ENCODE assay signal across 1 cellular context in the genomic region with DNA sequence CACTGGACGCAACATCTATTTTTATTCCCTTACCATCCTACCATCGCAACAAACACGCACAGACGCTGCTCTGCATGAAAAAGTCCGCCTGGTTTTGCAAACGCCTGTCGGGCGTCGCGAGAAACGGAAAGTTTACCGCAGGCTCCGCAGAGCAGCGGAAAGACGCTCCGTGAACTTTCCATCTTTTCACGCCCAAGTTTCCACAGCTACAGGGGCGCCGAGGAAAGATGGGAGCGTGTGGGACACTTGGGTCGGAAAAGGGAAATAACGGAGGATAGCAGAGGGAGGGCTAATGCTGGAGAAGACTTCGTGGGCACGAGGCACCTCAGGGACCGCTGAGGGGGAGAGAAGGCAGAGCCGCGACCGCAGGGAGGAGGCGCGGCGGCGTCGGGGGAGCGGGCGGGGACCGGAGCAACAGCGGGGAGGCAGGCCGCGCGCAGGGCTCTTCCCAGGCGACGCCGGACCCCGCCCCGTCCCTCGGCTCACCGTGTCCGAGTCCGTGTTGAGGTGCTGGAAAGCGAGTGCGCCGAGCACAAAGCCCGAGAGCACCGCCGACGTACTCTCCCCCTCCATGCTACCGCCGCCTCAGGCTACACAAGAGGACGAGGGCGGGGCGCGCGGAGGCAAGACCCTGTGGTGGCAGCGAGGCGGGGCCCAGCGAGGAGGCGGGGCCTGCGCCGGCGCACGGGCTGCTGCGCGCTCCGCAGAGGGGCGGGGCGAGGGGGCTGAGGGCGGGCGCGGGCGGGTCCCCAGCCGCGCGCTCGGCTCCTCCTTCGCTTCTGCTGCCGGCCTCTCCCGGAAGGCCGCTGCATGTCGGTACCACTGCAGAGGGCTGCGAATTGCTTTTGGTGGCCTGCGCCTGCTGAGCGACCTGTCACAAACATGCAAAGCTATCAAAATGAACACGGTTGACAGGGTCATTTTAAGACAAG.
TF ChIP-seq lines count a peak whose summit lies in the region.

A gene (minus strand): TSS at position 601 of the 932 bp plus-strand sequence. CDS start 28 bp downstream, at position 573.

TF ChIP-seq in HepG2, 621 proteins besides CTCF, POLR2A, EP300 and RAD21 (continued from another document and continues in another):
- TF ChIP-seq NFYC (CRISPR knock-in tag; IDR thresholded peaks at IDR 0.05) (peak; percentile 29; the same call in 1 of the 2 replicates), SP2 (CRISPR knock-in tag; IDR thresholded peaks at IDR 0.05) (peak; percentile 27; the same call in 1 of the 2 replicates), JARID2 (CRISPR knock-in tag; IDR thresholded peaks at IDR 0.05; ENCODE audit: insufficient replicate concordance) (no peak), GABPB1 (CRISPR knock-in tag; IDR thresholded peaks at IDR 0.05) (peak; percentile 83), MXI1 (IDR thresholded peaks at IDR 0.05; ENCODE audit: borderline replicate concordance, low read depth, low read length) (peak; percentile 59; the same call in 1 of the 3 replicates), KDM5A (IDR thresholded peaks at IDR 0.05; ENCODE audit: borderline replicate concordance, low read length) (peak; percentile 68), IRX3 (CRISPR knock-in tag; IDR thresholded peaks at IDR 0.05; ENCODE audit: borderline replicate concordance, low read depth) (peak; percentile 76; the same call in 1 of the 2 replicates), MBD4 (IDR thresholded peaks at IDR 0.05; ENCODE audit: borderline replicate concordance, low read length) (no peak), TAF1 (CRISPR knock-in tag; IDR thresholded peaks at IDR 0.05) (peak; percentile 83), PHF8 (CRISPR knock-in tag; IDR thresholded peaks at IDR 0.05) (peak; percentile 79), HOXA9 (CRISPR knock-in tag; IDR thresholded peaks at IDR 0.05; ENCODE audit: borderline replicate concordance) (peak; percentile 58), CBX1 (IDR thresholded peaks at IDR 0.05; ENCODE audit: low read depth) (no peak), ZNF83 (CRISPR knock-in tag; IDR thresholded peaks at IDR 0.05; ENCODE audit: borderline replicate concordance) (peak; percentile 72; the same call in 1 of the 2 replicates), THAP11 (CRISPR knock-in tag; IDR thresholded peaks at IDR 0.05) (peak; percentile 80), ZNF773 (CRISPR knock-in tag; IDR thresholded peaks at IDR 0.05; ENCODE audit: borderline replicate concordance) (no peak), KDM3A (CRISPR knock-in tag; IDR thresholded peaks at IDR 0.05; ENCODE audit: low read depth) (no peak; the same call in 1 of the 2 replicates), FLYWCH1 (CRISPR knock-in tag; IDR thresholded peaks at IDR 0.05) (no peak), ZNF274 (CRISPR knock-in tag; IDR thresholded peaks at IDR 0.05) (peak; percentile 90), ZSCAN30 (CRISPR knock-in tag; IDR thresholded peaks at IDR 0.05) (no peak), ZNF138 (CRISPR knock-in tag; IDR thresholded peaks at IDR 0.05; ENCODE audit: low read depth) (peak; percentile 60), ZNF781 (CRISPR knock-in tag; IDR thresholded peaks at IDR 0.05; ENCODE audit: borderline replicate concordance, not compliant biosample characterization) (peak; percentile 67), ELF4 (CRISPR knock-in tag; IDR thresholded peaks at IDR 0.05; ENCODE audit: borderline replicate concordance) (no peak), ZNF180 (CRISPR knock-in tag; IDR thresholded peaks at IDR 0.05; ENCODE audit: borderline replicate concordance, low read depth) (no peak), SOX5 (CRISPR knock-in tag; IDR thresholded peaks at IDR 0.05; ENCODE audit: borderline replicate concordance) (peak; percentile 9; the same call in 1 of the 2 replicates)
- TF ChIP-seq, protein P1, sequence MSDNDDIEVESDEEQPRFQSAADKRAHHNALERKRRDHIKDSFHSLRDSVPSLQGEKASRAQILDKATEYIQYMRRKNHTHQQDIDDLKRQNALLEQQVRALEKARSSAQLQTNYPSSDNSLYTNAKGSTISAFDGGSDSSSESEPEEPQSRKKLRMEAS (IDR thresholded peaks at IDR 0.05), result peak; percentile 89
- TF ChIP-seq, protein P2, sequence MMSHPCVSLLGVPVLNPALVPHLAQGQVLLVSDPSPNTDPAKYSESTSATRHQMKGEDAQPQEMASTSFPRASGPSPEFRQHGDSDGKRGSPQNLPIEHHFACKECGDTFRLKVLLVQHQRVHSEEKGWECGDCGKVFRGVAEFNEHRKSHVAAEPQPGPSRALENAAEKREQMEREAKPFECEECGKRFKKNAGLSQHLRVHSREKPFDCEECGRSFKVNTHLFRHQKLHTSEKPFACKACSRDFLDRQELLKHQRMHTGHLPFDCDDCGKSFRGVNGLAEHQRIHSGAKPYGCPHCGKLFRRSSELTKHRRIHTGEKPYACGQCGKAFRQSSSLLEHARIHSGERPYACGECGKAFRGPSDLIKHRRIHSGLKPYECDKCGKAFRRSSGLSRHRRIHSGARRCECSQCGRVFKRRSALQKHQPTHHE (CRISPR knock-in tag; IDR thresholded peaks at IDR 0.05; ENCODE audit: borderline replicate concordance), result peak; percentile 80; the same call in 1 of the 2 replicates
- TF ChIP-seq, protein P3, sequence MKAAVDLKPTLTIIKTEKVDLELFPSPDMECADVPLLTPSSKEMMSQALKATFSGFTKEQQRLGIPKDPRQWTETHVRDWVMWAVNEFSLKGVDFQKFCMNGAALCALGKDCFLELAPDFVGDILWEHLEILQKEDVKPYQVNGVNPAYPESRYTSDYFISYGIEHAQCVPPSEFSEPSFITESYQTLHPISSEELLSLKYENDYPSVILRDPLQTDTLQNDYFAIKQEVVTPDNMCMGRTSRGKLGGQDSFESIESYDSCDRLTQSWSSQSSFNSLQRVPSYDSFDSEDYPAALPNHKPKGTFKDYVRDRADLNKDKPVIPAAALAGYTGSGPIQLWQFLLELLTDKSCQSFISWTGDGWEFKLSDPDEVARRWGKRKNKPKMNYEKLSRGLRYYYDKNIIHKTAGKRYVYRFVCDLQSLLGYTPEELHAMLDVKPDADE (CRISPR knock-in tag; IDR thresholded peaks at IDR 0.05), result 0 out of 2 replicates have a peak, but pooled peaks have one; percentile 60
- TF ChIP-seq, protein P4, sequence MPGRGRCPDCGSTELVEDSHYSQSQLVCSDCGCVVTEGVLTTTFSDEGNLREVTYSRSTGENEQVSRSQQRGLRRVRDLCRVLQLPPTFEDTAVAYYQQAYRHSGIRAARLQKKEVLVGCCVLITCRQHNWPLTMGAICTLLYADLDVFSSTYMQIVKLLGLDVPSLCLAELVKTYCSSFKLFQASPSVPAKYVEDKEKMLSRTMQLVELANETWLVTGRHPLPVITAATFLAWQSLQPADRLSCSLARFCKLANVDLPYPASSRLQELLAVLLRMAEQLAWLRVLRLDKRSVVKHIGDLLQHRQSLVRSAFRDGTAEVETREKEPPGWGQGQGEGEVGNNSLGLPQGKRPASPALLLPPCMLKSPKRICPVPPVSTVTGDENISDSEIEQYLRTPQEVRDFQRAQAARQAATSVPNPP (CRISPR knock-in tag; IDR thresholded peaks at IDR 0.05), result peak; percentile 91
- TF ChIP-seq, protein P5, sequence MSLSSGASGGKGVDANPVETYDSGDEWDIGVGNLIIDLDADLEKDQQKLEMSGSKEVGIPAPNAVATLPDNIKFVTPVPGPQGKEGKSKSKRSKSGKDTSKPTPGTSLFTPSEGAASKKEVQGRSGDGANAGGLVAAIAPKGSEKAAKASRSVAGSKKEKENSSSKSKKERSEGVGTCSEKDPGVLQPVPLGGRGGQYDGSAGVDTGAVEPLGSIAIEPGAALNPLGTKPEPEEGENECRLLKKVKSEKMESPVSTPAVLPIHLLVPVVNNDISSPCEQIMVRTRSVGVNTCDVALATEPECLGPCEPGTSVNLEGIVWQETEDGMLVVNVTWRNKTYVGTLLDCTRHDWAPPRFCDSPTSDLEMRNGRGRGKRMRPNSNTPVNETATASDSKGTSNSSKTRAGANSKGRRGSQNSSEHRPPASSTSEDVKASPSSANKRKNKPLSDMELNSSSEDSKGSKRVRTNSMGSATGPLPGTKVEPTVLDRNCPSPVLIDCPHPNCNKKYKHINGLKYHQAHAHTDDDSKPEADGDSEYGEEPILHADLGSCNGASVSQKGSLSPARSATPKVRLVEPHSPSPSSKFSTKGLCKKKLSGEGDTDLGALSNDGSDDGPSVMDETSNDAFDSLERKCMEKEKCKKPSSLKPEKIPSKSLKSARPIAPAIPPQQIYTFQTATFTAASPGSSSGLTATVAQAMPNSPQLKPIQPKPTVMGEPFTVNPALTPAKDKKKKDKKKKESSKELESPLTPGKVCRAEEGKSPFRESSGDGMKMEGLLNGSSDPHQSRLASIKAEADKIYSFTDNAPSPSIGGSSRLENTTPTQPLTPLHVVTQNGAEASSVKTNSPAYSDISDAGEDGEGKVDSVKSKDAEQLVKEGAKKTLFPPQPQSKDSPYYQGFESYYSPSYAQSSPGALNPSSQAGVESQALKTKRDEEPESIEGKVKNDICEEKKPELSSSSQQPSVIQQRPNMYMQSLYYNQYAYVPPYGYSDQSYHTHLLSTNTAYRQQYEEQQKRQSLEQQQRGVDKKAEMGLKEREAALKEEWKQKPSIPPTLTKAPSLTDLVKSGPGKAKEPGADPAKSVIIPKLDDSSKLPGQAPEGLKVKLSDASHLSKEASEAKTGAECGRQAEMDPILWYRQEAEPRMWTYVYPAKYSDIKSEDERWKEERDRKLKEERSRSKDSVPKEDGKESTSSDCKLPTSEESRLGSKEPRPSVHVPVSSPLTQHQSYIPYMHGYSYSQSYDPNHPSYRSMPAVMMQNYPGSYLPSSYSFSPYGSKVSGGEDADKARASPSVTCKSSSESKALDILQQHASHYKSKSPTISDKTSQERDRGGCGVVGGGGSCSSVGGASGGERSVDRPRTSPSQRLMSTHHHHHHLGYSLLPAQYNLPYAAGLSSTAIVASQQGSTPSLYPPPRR (CRISPR knock-in tag; IDR thresholded peaks at IDR 0.05; ENCODE audit: borderline replicate concordance), result 0 out of 2 replicates have a peak, but pooled peaks have one; percentile 41
- TF ChIP-seq, protein P6, sequence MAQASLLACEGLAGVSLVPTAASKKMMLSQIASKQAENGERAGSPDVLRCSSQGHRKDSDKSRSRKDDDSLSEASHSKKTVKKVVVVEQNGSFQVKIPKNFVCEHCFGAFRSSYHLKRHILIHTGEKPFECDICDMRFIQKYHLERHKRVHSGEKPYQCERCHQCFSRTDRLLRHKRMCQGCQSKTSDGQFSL (CRISPR knock-in tag; IDR thresholded peaks at IDR 0.05), result 0 out of 2 replicates have a peak, but pooled peaks have one; percentile 65
- TF ChIP-seq, protein P7, sequence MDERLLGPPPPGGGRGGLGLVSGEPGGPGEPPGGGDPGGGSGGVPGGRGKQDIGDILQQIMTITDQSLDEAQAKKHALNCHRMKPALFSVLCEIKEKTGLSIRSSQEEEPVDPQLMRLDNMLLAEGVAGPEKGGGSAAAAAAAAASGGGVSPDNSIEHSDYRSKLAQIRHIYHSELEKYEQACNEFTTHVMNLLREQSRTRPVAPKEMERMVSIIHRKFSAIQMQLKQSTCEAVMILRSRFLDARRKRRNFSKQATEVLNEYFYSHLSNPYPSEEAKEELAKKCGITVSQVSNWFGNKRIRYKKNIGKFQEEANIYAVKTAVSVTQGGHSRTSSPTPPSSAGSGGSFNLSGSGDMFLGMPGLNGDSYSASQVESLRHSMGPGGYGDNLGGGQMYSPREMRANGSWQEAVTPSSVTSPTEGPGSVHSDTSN (CRISPR knock-in tag; IDR thresholded peaks at IDR 0.05), result no peak
- TF ChIP-seq, protein P8, sequence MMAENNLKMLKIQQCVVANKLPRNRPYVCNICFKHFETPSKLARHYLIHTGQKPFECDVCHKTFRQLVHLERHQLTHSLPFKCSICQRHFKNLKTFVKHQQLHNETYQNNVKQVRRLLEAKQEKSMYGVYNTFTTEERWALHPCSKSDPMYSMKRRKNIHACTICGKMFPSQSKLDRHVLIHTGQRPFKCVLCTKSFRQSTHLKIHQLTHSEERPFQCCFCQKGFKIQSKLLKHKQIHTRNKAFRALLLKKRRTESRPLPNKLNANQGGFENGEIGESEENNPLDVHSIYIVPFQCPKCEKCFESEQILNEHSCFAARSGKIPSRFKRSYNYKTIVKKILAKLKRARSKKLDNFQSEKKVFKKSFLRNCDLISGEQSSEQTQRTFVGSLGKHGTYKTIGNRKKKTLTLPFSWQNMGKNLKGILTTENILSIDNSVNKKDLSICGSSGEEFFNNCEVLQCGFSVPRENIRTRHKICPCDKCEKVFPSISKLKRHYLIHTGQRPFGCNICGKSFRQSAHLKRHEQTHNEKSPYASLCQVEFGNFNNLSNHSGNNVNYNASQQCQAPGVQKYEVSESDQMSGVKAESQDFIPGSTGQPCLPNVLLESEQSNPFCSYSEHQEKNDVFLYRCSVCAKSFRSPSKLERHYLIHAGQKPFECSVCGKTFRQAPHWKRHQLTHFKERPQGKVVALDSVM (CRISPR knock-in tag; IDR thresholded peaks at IDR 0.05), result peak; percentile 30; the same call in 1 of the 2 replicates
- TF ChIP-seq, protein P9, sequence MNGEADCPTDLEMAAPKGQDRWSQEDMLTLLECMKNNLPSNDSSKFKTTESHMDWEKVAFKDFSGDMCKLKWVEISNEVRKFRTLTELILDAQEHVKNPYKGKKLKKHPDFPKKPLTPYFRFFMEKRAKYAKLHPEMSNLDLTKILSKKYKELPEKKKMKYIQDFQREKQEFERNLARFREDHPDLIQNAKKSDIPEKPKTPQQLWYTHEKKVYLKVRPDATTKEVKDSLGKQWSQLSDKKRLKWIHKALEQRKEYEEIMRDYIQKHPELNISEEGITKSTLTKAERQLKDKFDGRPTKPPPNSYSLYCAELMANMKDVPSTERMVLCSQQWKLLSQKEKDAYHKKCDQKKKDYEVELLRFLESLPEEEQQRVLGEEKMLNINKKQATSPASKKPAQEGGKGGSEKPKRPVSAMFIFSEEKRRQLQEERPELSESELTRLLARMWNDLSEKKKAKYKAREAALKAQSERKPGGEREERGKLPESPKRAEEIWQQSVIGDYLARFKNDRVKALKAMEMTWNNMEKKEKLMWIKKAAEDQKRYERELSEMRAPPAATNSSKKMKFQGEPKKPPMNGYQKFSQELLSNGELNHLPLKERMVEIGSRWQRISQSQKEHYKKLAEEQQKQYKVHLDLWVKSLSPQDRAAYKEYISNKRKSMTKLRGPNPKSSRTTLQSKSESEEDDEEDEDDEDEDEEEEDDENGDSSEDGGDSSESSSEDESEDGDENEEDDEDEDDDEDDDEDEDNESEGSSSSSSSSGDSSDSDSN (CRISPR knock-in tag; IDR thresholded peaks at IDR 0.05), result peak; percentile 93
- TF ChIP-seq, protein P10, sequence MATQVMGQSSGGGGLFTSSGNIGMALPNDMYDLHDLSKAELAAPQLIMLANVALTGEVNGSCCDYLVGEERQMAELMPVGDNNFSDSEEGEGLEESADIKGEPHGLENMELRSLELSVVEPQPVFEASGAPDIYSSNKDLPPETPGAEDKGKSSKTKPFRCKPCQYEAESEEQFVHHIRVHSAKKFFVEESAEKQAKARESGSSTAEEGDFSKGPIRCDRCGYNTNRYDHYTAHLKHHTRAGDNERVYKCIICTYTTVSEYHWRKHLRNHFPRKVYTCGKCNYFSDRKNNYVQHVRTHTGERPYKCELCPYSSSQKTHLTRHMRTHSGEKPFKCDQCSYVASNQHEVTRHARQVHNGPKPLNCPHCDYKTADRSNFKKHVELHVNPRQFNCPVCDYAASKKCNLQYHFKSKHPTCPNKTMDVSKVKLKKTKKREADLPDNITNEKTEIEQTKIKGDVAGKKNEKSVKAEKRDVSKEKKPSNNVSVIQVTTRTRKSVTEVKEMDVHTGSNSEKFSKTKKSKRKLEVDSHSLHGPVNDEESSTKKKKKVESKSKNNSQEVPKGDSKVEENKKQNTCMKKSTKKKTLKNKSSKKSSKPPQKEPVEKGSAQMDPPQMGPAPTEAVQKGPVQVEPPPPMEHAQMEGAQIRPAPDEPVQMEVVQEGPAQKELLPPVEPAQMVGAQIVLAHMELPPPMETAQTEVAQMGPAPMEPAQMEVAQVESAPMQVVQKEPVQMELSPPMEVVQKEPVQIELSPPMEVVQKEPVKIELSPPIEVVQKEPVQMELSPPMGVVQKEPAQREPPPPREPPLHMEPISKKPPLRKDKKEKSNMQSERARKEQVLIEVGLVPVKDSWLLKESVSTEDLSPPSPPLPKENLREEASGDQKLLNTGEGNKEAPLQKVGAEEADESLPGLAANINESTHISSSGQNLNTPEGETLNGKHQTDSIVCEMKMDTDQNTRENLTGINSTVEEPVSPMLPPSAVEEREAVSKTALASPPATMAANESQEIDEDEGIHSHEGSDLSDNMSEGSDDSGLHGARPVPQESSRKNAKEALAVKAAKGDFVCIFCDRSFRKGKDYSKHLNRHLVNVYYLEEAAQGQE (IDR thresholded peaks at IDR 0.05; ENCODE audit: borderline replicate concordance in 1 of 2, low read depth in 1 of 2, low read length in 2 of 2), result peak in 1 of 2 experiments; percentile 29; a peak in 1 of 4 replicates
